ENCODE assay signal across 1 cellular context in the genomic region with DNA sequence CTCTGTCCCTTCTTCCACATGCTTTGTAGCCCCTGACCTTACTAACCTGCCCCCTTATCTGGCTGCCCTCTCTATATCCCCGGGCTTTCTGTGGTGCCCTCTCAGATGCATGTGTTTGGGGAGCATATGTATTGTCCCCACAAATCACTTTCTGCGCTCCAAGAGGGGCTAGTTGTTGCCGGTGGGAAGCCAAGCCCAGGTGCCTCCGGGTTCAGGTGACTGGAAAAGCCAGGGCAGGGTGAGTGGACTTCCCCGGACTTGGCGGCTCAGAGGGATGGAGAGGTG.
TF ChIP-seq lines count a peak whose summit lies in the region.

No MANE protein-coding gene starts in this region.

TF ChIP-seq in IMR-90, 13 proteins besides CTCF, POLR2A, EP300 and RAD21:
- TF ChIP-seq MAZ (IDR thresholded peaks at IDR 0.05; ENCODE audit: borderline replicate concordance, low read depth, low read length) (no peak), RFX5 (IDR thresholded peaks at IDR 0.05; ENCODE audit: low read depth, low read length) (no peak), MXI1 (IDR thresholded peaks at IDR 0.05; ENCODE audit: borderline replicate concordance, low read depth, low read length) (no peak), FOS (IDR thresholded peaks at IDR 0.05; ENCODE audit: low read depth, low read length) (no peak), BHLHE40 (IDR thresholded peaks at IDR 0.05; ENCODE audit: low read depth, low read length) (no peak), CHD1 (IDR thresholded peaks at IDR 0.05; ENCODE audit: low read depth, low read length) (no peak), CEBPB (IDR thresholded peaks at IDR 0.05; ENCODE audit: low read depth, low read length) (no peak), NFE2L2 (IDR thresholded peaks at IDR 0.05; ENCODE audit: low read depth, low read length) (no peak), SMC3 (IDR thresholded peaks at IDR 0.05; ENCODE audit: low read depth, low read length) (no peak), RCOR1 (IDR thresholded peaks at IDR 0.05; ENCODE audit: insufficient replicate concordance, low read length) (no peak)
- TF ChIP-seq, protein P1, sequence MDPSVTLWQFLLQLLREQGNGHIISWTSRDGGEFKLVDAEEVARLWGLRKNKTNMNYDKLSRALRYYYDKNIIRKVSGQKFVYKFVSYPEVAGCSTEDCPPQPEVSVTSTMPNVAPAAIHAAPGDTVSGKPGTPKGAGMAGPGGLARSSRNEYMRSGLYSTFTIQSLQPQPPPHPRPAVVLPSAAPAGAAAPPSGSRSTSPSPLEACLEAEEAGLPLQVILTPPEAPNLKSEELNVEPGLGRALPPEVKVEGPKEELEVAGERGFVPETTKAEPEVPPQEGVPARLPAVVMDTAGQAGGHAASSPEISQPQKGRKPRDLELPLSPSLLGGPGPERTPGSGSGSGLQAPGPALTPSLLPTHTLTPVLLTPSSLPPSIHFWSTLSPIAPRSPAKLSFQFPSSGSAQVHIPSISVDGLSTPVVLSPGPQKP (IDR thresholded peaks at IDR 0.05; ENCODE audit: borderline replicate concordance, low read depth, low read length), result no peak
- TF ChIP-seq, protein P2, sequence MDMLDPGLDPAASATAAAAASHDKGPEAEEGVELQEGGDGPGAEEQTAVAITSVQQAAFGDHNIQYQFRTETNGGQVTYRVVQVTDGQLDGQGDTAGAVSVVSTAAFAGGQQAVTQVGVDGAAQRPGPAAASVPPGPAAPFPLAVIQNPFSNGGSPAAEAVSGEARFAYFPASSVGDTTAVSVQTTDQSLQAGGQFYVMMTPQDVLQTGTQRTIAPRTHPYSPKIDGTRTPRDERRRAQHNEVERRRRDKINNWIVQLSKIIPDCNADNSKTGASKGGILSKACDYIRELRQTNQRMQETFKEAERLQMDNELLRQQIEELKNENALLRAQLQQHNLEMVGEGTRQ (IDR thresholded peaks at IDR 0.05; ENCODE audit: low read depth, low read length), result no peak
TF ChIP-seq in IMR-90: peak in this region for 0.
